Comparison of ENCODE assay signal across 22 cellular contexts in the genomic region with DNA sequence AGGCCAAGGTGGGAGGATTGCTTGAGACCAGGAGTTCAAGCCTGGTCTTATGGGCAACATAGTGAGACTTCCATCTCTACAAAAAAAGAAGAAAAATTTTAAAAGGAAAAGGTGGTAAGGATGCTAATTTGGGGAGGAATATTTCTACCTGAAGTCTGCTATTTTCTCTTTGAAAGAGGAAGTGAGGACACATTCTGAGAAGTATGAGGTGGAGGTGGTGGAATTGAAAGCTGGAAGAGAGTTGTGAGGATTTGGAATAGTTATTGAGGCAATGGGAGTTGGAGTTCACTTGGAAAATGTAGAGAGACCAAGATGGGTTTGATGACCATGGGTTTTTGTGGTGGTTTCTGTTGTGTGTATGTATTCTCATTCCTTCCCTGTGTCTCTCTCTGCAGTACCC. TPM values are rescaled to one million over a fixed set of nuclear protein-coding genes. Genes with fewer than 3 reads are reported as not detected.
DNase-seq lines count a peak whose midpoint lies in the region; ATAC-seq lines count a peak whose summit lies in the region.
"Had no signal": no experiment of that assay in that cellular context is flagged by ENCODE, and none has a peak within 500 bp of the region (broad histone marks: within the 10 kb centered on the region; RNA-seq: fewer than 3 reads in every experiment).

No MANE protein-coding gene starts in this region.

- H3K4me1 Mint-ChIP-seq in activated naive CD4-positive, alpha-beta T cell treated with anti-CD3 and anti-CD28 coated beads, Interleukin-2, amount 10 ng/mL, durations not matched to agents 7 days and 5 days: peaks cover 51% of the 10 kb centered on the region
- peaks cover 58% of the 10 kb centered on the region for H3K4me1 Mint-ChIP-seq in T-helper 17 cell
- H3K4me1 Mint-ChIP-seq in dendritic cell treated with granulocyte-macrophage colony-stimulating factor and Interleukin-4, amounts not matched to agents 40 ng/mL and 50 ng/mL, for 4 days (ENCODE audit: low read depth): peaks cover 63% of the 10 kb centered on the region
- peaks cover 35 to 64% of the 10 kb centered on the region in 2 donors for H3K4me1 Mint-ChIP-seq in stimulated activated naive B cell treated with anti-CD40 and anti-IgM and Interleukin-4, amounts not matched to agents 10 μg/mL and 1 μg/mL and 100 μg/mL, for 72 hours

- DNase-seq in activated naive CD4-positive, alpha-beta T cell treated with anti-CD3 and anti-CD28 coated beads, Interleukin-2, amount 10 ng/mL, durations not matched to agents 7 days and 5 days: no peak
- DNase-seq in activated naive CD4-positive, alpha-beta T cell treated with anti-CD3 and anti-CD28 coated beads, Interleukin-2, amount 50 U/mL, for 72 hours (ENCODE audit: low spot score in 2 of 2): no peak
- DNase-seq in T-helper 17 cell (no peak), DMS114 treated with DMSO at 0.1 percent for 48 hours (lab: John Stamatoyannopoulos, UW; ENCODE audit: unreplicated experiment) (no peak), DMS53 (lab: John Stamatoyannopoulos, UW) (no peak)
- no peak for DNase-seq in stimulated activated naive B cell treated with anti-CD40 and anti-IgM and Interleukin-4, amounts not matched to agents 10 μg/mL and 1 μg/mL and 100 μg/mL, for 72 hours
- DNase-seq: ACHN; activated CD4-positive, CD25-positive, alpha-beta regulatory T cell treated with anti-CD3 and anti-CD28 coated beads, Interleukin-2, amount 50 U/mL, for 72 hours; Calu3; cerebellar nuclear complex; Karpas-422; mesenchymal stem cell; NCI-H1417 treated with DMSO at 0.1 percent for 48 hours; NCI-H2107; NCI-H774; nucleus accumbens; transverse colon had no signal

- H3K9me3 ChIP-seq in T-helper 17 cell (ENCODE audit: control insufficient read depth, low read length, poor library complexity, severe bottlenecking): no peaks in the 10 kb centered on the region
- H3K9me3 ChIP-seq: prostate gland, SJSA1, transverse colon had no signal

- peak overlapping the region; percentile 56 for H3K27ac Mint-ChIP-seq in activated naive CD4-positive, alpha-beta T cell treated with anti-CD3 and anti-CD28 coated beads, Interleukin-2, amount 10 ng/mL, durations not matched to agents 7 days and 5 days
- peak overlapping the region in 1 of 2 donors; percentile 32 for H3K27ac Mint-ChIP-seq in activated naive CD4-positive, alpha-beta T cell treated with anti-CD3 and anti-CD28 coated beads, Interleukin-2, amount 50 U/mL, for 72 hours
- peak overlapping the region; percentile 65 for H3K27ac Mint-ChIP-seq in T-helper 17 cell
- peak overlapping the region; percentile 45 for H3K27ac Mint-ChIP-seq in dendritic cell treated with granulocyte-macrophage colony-stimulating factor and Interleukin-4, amounts not matched to agents 40 ng/mL and 50 ng/mL, for 4 days
- H3K27ac Mint-ChIP-seq in stimulated activated naive B cell treated with anti-CD40 and anti-IgM and Interleukin-4, amounts not matched to agents 10 μg/mL and 1 μg/mL and 100 μg/mL, for 72 hours: peak overlapping the region; percentile 48

- peaks cover 28% of the 10 kb centered on the region for H3K36me3 Mint-ChIP-seq in activated naive CD4-positive, alpha-beta T cell treated with anti-CD3 and anti-CD28 coated beads, Interleukin-2, amount 10 ng/mL, durations not matched to agents 7 days and 5 days
- H3K36me3 Mint-ChIP-seq in activated naive CD4-positive, alpha-beta T cell treated with anti-CD3 and anti-CD28 coated beads, Interleukin-2, amount 50 U/mL, for 72 hours: peaks cover 0 to 19% of the 10 kb centered on the region in 2 donors
- H3K36me3 Mint-ChIP-seq in T-helper 17 cell (ENCODE audit: low read depth): peaks cover 6% of the 10 kb centered on the region
- peaks cover 10% of the 10 kb centered on the region for H3K36me3 Mint-ChIP-seq in dendritic cell treated with granulocyte-macrophage colony-stimulating factor and Interleukin-4, amounts not matched to agents 40 ng/mL and 50 ng/mL, for 4 days (ENCODE audit: low read depth)
- peaks cover 21% of the 10 kb centered on the region in 2 donors for H3K36me3 Mint-ChIP-seq in stimulated activated naive B cell treated with anti-CD40 and anti-IgM and Interleukin-4, amounts not matched to agents 10 μg/mL and 1 μg/mL and 100 μg/mL, for 72 hours

- no peaks in the 10 kb centered on the region for H3K27me3 Mint-ChIP-seq in activated naive CD4-positive, alpha-beta T cell treated with anti-CD3 and anti-CD28 coated beads, Interleukin-2, amount 10 ng/mL, durations not matched to agents 7 days and 5 days
- no peaks in the 10 kb centered on the region for H3K27me3 Mint-ChIP-seq in T-helper 17 cell
- peaks cover 13% of the 10 kb centered on the region for H3K27me3 Mint-ChIP-seq in dendritic cell treated with granulocyte-macrophage colony-stimulating factor and Interleukin-4, amounts not matched to agents 40 ng/mL and 50 ng/mL, for 4 days
- H3K27me3 Mint-ChIP-seq in stimulated activated naive B cell treated with anti-CD40 and anti-IgM and Interleukin-4, amounts not matched to agents 10 μg/mL and 1 μg/mL and 100 μg/mL, for 72 hours: no peaks in the 10 kb centered on the region

- no peaks in the 10 kb centered on the region for H3K9me3 Mint-ChIP-seq in activated naive CD4-positive, alpha-beta T cell treated with anti-CD3 and anti-CD28 coated beads, Interleukin-2, amount 10 ng/mL, durations not matched to agents 7 days and 5 days
- no peaks in the 10 kb centered on the region for H3K9me3 Mint-ChIP-seq in activated naive CD4-positive, alpha-beta T cell treated with anti-CD3 and anti-CD28 coated beads, Interleukin-2, amount 50 U/mL, for 72 hours
- no peaks in the 10 kb centered on the region for H3K9me3 Mint-ChIP-seq in dendritic cell treated with granulocyte-macrophage colony-stimulating factor and Interleukin-4, amounts not matched to agents 40 ng/mL and 50 ng/mL, for 4 days
- peaks cover 0 to 5% of the 10 kb centered on the region in 2 donors for H3K9me3 Mint-ChIP-seq in stimulated activated naive B cell treated with anti-CD40 and anti-IgM and Interleukin-4, amounts not matched to agents 10 μg/mL and 1 μg/mL and 100 μg/mL, for 72 hours
- H3K9me3 Mint-ChIP-seq: activated T-helper 1 cell treated with anti-CD3 and anti-CD28 coated beads, Interleukin-12 subunit alpha, Interleukin-12 subunit beta, Interleukin-2, Interleukin-4 antibody, amounts not matched to agents 30 ng/mL and 10 ng/mL and 1 ng/mL, durations not matched to agents 14 hours and 24 hours and 36 hours had no signal

- CTCF ChIA-PET in activated naive CD4-positive, alpha-beta T cell treated with anti-CD3 and anti-CD28 coated beads, Interleukin-2, amount 10 ng/mL, durations not matched to agents 7 days and 5 days (lab: Charles Lee): interaction anchor here (0.8 to 9.1 kb wide), 4 partner anchors 42 to 130 kb away, joined by 3 to 145 read pairs (median 4); no protein-coding TSS in a partner anchor

- intact Hi-C loops in dendritic cell treated with granulocyte-macrophage colony-stimulating factor and Interleukin-4, amounts not matched to agents 40 ng/mL and 50 ng/mL, for 4 days (cut with micrococcal nuclease): no loop called here

- no peak for ATAC-seq in activated naive CD4-positive, alpha-beta T cell treated with anti-CD3 and anti-CD28 coated beads, Interleukin-2, amount 50 U/mL, for 72 hours
- ATAC-seq in T-helper 17 cell: no peak
- ATAC-seq in stimulated activated naive B cell treated with anti-CD40 and anti-IgM and Interleukin-4, amounts not matched to agents 10 μg/mL and 1 μg/mL and 100 μg/mL, for 72 hours (replicated peaks): no peak
- ATAC-seq: left lobe of liver had no signal

- no peak overlapping the region for H3K4me3 Mint-ChIP-seq in activated naive CD4-positive, alpha-beta T cell treated with anti-CD3 and anti-CD28 coated beads, Interleukin-2, amount 10 ng/mL, durations not matched to agents 7 days and 5 days
- peak overlapping the region; percentile 34 for H3K4me3 Mint-ChIP-seq in T-helper 17 cell
- H3K4me3 Mint-ChIP-seq in dendritic cell treated with granulocyte-macrophage colony-stimulating factor and Interleukin-4, amounts not matched to agents 40 ng/mL and 50 ng/mL, for 4 days: no peak overlapping the region
- peak overlapping the region in 1 of 2 donors; percentile 19 for H3K4me3 Mint-ChIP-seq in stimulated activated naive B cell treated with anti-CD40 and anti-IgM and Interleukin-4, amounts not matched to agents 10 μg/mL and 1 μg/mL and 100 μg/mL, for 72 hours
- H3K4me3 Mint-ChIP-seq: activated T-helper 1 cell treated with anti-CD3 and anti-CD28 coated beads, Interleukin-12 subunit alpha, Interleukin-12 subunit beta, Interleukin-2, Interleukin-4 antibody, amounts not matched to agents 30 ng/mL and 10 ng/mL and 1 ng/mL, durations not matched to agents 14 hours and 24 hours and 36 hours had no signal

RNA-seq across cellular contexts. Expression of gene EML4, which starts 29.3 kb away (rescaled TPM):
- total RNA-seq in activated naive CD4-positive, alpha-beta T cell treated with anti-CD3 and anti-CD28 coated beads, Interleukin-2, amount 50 U/mL, for 72 hours: 10 to 100 TPM; 56.6 to 85.7 TPM
- 100 to 1,000 TPM; 292 to 348 TPM for total RNA-seq in T-helper 17 cell
